Comparison of ENCODE assay signal across 13 cellular contexts in genomic region chr7:9600974-9601373, GRCh38.
DNase-seq lines count a peak whose midpoint lies in the region; TF ChIP-seq lines count a peak whose summit lies in the region.
"Had no signal": no experiment of that assay in that cellular context is flagged by ENCODE, and none has a peak within 500 bp of the region (broad histone marks: within the 10 kb centered on the region; RNA-seq: fewer than 3 reads in every experiment).

No MANE protein-coding gene starts in this region.

- peak; percentile 66 for DNase-seq in NCI-H82 (lab: John Stamatoyannopoulos, UW)
- no peak for DNase-seq in NCI-H82 treated with DMSO at 0.1 percent for 48 hours (lab: John Stamatoyannopoulos, UW; ENCODE audit: unreplicated experiment)
- DNase-seq in RKO (ENCODE audit: low spot score): peak; percentile 7
- DNase-seq in glutamatergic neuron: peak; percentile 38
- no peak for DNase-seq in activated T-cell treated with anti-CD3 and anti-CD28 coated beads, Interleukin-2, amount 50 U/mL, for 24 hours
- DNase-seq in retina: no peak
- no peak for DNase-seq in posterior vena cava (ENCODE audit: low spot score)
- no peak for DNase-seq in NCI-H2081 treated with DMSO at 0.1 percent for 48 hours (lab: John Stamatoyannopoulos, UW)
- DNase-seq: activated CD8-positive, alpha-beta memory T cell treated with anti-CD3 and anti-CD28 coated beads, Interleukin-2, amount 10 ng/mL, durations not matched to agents 7 days and 5 days; activated naive CD4-positive, alpha-beta T cell; DMS153; naive thymus-derived CD4-positive, alpha-beta T cell; NCI-H1105 treated with DMSO at 0.1 percent for 48 hours had no signal

- no peaks in the 10 kb centered on the region for H3K36me3 Mint-ChIP-seq in glutamatergic neuron (ENCODE audit: unreplicated experiment)
- no peaks in the 10 kb centered on the region for H3K36me3 Mint-ChIP-seq in activated T-cell treated with anti-CD3 and anti-CD28 coated beads, Interleukin-2, amount 50 U/mL, for 24 hours (ENCODE audit: low read depth)
- H3K36me3 Mint-ChIP-seq: activated CD8-positive, alpha-beta memory T cell treated with anti-CD3 and anti-CD28 coated beads, Interleukin-2, amount 10 ng/mL, durations not matched to agents 7 days and 5 days; naive thymus-derived CD4-positive, alpha-beta T cell had no signal

- peaks cover 2% of the 10 kb centered on the region for H3K9me3 Mint-ChIP-seq in glutamatergic neuron (ENCODE audit: unreplicated experiment)
- peaks cover 2% of the 10 kb centered on the region for H3K9me3 Mint-ChIP-seq in activated T-cell treated with anti-CD3 and anti-CD28 coated beads, Interleukin-2, amount 50 U/mL, for 24 hours

- H3K27ac Mint-ChIP-seq in glutamatergic neuron (ENCODE audit: unreplicated experiment): no peak overlapping the region
- H3K27ac Mint-ChIP-seq in activated T-cell treated with anti-CD3 and anti-CD28 coated beads, Interleukin-2, amount 50 U/mL, for 24 hours: no peak overlapping the region
- H3K27ac Mint-ChIP-seq: activated CD8-positive, alpha-beta memory T cell treated with anti-CD3 and anti-CD28 coated beads, Interleukin-2, amount 10 ng/mL, durations not matched to agents 7 days and 5 days; naive thymus-derived CD4-positive, alpha-beta T cell had no signal

- H3K4me3 Mint-ChIP-seq in glutamatergic neuron (ENCODE audit: unreplicated experiment): no peak overlapping the region
- no peak overlapping the region for H3K4me3 Mint-ChIP-seq in activated T-cell treated with anti-CD3 and anti-CD28 coated beads, Interleukin-2, amount 50 U/mL, for 24 hours
- H3K4me3 Mint-ChIP-seq: activated CD8-positive, alpha-beta memory T cell treated with anti-CD3 and anti-CD28 coated beads, Interleukin-2, amount 10 ng/mL, durations not matched to agents 7 days and 5 days; naive thymus-derived CD4-positive, alpha-beta T cell had no signal

- TF ChIP-seq CTCF in glutamatergic neuron (IDR thresholded peaks at IDR 0.05; ENCODE audit: partially characterized antibody, unreplicated experiment): peak; percentile 33

- intact Hi-C loops in posterior vena cava (cut with DNase I): no loop called here

- no peaks in the 10 kb centered on the region for H3K4me1 Mint-ChIP-seq in glutamatergic neuron (ENCODE audit: low read depth, unreplicated experiment)
- no peaks in the 10 kb centered on the region for H3K4me1 Mint-ChIP-seq in activated T-cell treated with anti-CD3 and anti-CD28 coated beads, Interleukin-2, amount 50 U/mL, for 24 hours (ENCODE audit: low read depth)
- H3K4me1 Mint-ChIP-seq: activated CD8-positive, alpha-beta memory T cell treated with anti-CD3 and anti-CD28 coated beads, Interleukin-2, amount 10 ng/mL, durations not matched to agents 7 days and 5 days; naive thymus-derived CD4-positive, alpha-beta T cell had no signal

- H3K27me3 Mint-ChIP-seq in glutamatergic neuron (ENCODE audit: unreplicated experiment): no peaks in the 10 kb centered on the region
- H3K27me3 Mint-ChIP-seq in activated T-cell treated with anti-CD3 and anti-CD28 coated beads, Interleukin-2, amount 50 U/mL, for 24 hours: no peaks in the 10 kb centered on the region
- H3K27me3 Mint-ChIP-seq: activated CD8-positive, alpha-beta memory T cell treated with anti-CD3 and anti-CD28 coated beads, Interleukin-2, amount 10 ng/mL, durations not matched to agents 7 days and 5 days; naive thymus-derived CD4-positive, alpha-beta T cell had no signal

Comparison
In these comparisons a context has a peak if more than half of its experiments do, and no peak if none do; other contexts are left out.
1. DNase-seq: peak in NCI-H82 (single experiment), RKO (single experiment) and glutamatergic neuron (single experiment); none in NCI-H82 treated with DMSO at 0.1 percent for 48 hours (single experiment), activated T-cell treated with anti-CD3 and anti-CD28 coated beads, Interleukin-2, amount 50 U/mL, for 24 hours (single experiment), retina (single experiment), posterior vena cava (single experiment) and NCI-H2081 treated with DMSO at 0.1 percent for 48 hours (single experiment).